1 cellular context compared by ENCODE assay signal in genomic region chr9:123291736-123292135, GRCh38.
TF ChIP-seq lines count a peak whose summit lies in the region.

No MANE protein-coding gene starts in this region.

TF ChIP-seq in HEK293, 187 proteins besides CTCF, POLR2A, EP300 and RAD21 (continued from another document):
- TF ChIP-seq REST (tag by site-specific recombination; IDR thresholded peaks at IDR 0.05), result peak; percentile 95
- no peak for TF ChIP-seq ZNF558 (tag by site-specific recombination; IDR thresholded peaks at IDR 0.05)
- TF ChIP-seq ZNF132 (tag by site-specific recombination; IDR thresholded peaks at IDR 0.05; ENCODE audit: borderline replicate concordance), result no peak
- 0 out of 2 replicates have a peak, but pooled peaks have one; percentile 55 for TF ChIP-seq ZNF580 (tag by site-specific recombination; IDR thresholded peaks at IDR 0.05)
